Comparison of ENCODE assay signal across 8 cellular contexts in genomic region chr3:11637901-11638668, GRCh38. TPM values are rescaled to one million over a fixed set of nuclear protein-coding genes. Genes with fewer than 3 reads are reported as not detected.
DNase-seq lines count a peak whose midpoint lies in the region; ATAC-seq and TF ChIP-seq lines count a peak whose summit lies in the region.

No MANE protein-coding gene starts in this region.

- H3K4me1 Mint-ChIP-seq in HFFc6 (ENCODE audit: low read depth), result peaks cover 86% of the 10 kb centered on the region
- H3K4me1 Mint-ChIP-seq in activated T-helper 1 cell treated with anti-CD3 and anti-CD28 coated beads, Interleukin-12 subunit alpha, Interleukin-12 subunit beta, Interleukin-2, Interleukin-4 antibody, amounts not matched to agents 30 ng/mL and 10 ng/mL and 1 ng/mL, durations not matched to agents 14 hours and 24 hours and 36 hours (ENCODE audit: low read depth), result peaks cover 69% of the 10 kb centered on the region

- no peaks in the 10 kb centered on the region for H3K27me3 ChIP-seq in right cardiac atrium (ENCODE audit: control insufficient read depth, insufficient read depth)

- H3K27ac ChIP-seq in right cardiac atrium (ENCODE audit: low read length) (peak overlapping the region; percentile 93), skin epidermis (peak overlapping the region in 20 of 21 experiments; percentile 17 to 96 (median 68))

- H3K27ac Mint-ChIP-seq in HFFc6, result peak overlapping the region; percentile 100
- no peak overlapping the region for H3K27ac Mint-ChIP-seq in activated T-helper 1 cell treated with anti-CD3 and anti-CD28 coated beads, Interleukin-12 subunit alpha, Interleukin-12 subunit beta, Interleukin-2, Interleukin-4 antibody, amounts not matched to agents 30 ng/mL and 10 ng/mL and 1 ng/mL, durations not matched to agents 14 hours and 24 hours and 36 hours

- no peak for ATAC-seq in right cardiac atrium
- no peak for ATAC-seq in HG02610 (IDR thresholded peaks at IDR 0.05; ENCODE audit: unreplicated experiment)

- H3K4me1 ChIP-seq in right cardiac atrium (ENCODE audit: control insufficient read depth, insufficient read depth, low read length), result peaks cover 35% of the 10 kb centered on the region

- H3K9me3 Mint-ChIP-seq in HFFc6, result no peaks in the 10 kb centered on the region
- H3K9me3 Mint-ChIP-seq in activated T-helper 1 cell treated with anti-CD3 and anti-CD28 coated beads, Interleukin-12 subunit alpha, Interleukin-12 subunit beta, Interleukin-2, Interleukin-4 antibody, amounts not matched to agents 30 ng/mL and 10 ng/mL and 1 ng/mL, durations not matched to agents 14 hours and 24 hours and 36 hours, result no peaks in the 10 kb centered on the region

- H3K4me3 Mint-ChIP-seq in HFFc6, result peak overlapping the region; percentile 100
- H3K4me3 Mint-ChIP-seq in activated T-helper 1 cell treated with anti-CD3 and anti-CD28 coated beads, Interleukin-12 subunit alpha, Interleukin-12 subunit beta, Interleukin-2, Interleukin-4 antibody, amounts not matched to agents 30 ng/mL and 10 ng/mL and 1 ng/mL, durations not matched to agents 14 hours and 24 hours and 36 hours, result peak overlapping the region; percentile 12

- H3K4me3 ChIP-seq in right cardiac atrium (ENCODE audit: low read length) (peak overlapping the region; percentile 36), skin epidermis (peak overlapping the region in 3 of 7 experiments; percentile 2 to 9 (median 8))

- H3K9me3 ChIP-seq in right cardiac atrium (ENCODE audit: control insufficient read depth, low read length), result no peaks in the 10 kb centered on the region

- intact Hi-C loops in activated T-helper 1 cell treated with anti-CD3 and anti-CD28 coated beads, Interleukin-12 subunit alpha, Interleukin-12 subunit beta, Interleukin-2, Interleukin-4 antibody, amounts not matched to agents 30 ng/mL and 10 ng/mL and 1 ng/mL, durations not matched to agents 14 hours and 24 hours and 36 hours (cut with micrococcal nuclease), result no loop called here
- intact Hi-C loops in right cardiac atrium (cut with DNase I), result loop anchor here in 1 of 4 donors (10.0 kb wide), 1 partner anchor 53 kb away; no protein-coding TSS in a partner anchor

- no peak for TF ChIP-seq CTCF in HFFc6 (IDR thresholded peaks at IDR 0.05)

- DNase-seq in HFFc6 (peak; percentile 86), right cardiac atrium (no peak), germinal center (ENCODE audit: low spot score) (no peak), HUDEP-2 (lab: John Stamatoyannopoulos, UW; ENCODE audit: unreplicated experiment in 76 of 76) (no peak)
- DNase-seq in activated T-helper 1 cell treated with anti-CD3 and anti-CD28 coated beads, Interleukin-12 subunit alpha, Interleukin-12 subunit beta, Interleukin-2, Interleukin-4 antibody, amounts not matched to agents 30 ng/mL and 10 ng/mL and 1 ng/mL, durations not matched to agents 14 hours and 24 hours and 36 hours (ENCODE audit: low spot score), result no peak
- DNase-seq in stimulated activated CD4-positive, alpha-beta T cell treated with anti-CD3 and anti-CD28 coated beads, Interleukin-15, amount 100 ng/mL, for 24 hours, result no peak

- H3K27me3 Mint-ChIP-seq in HFFc6 (ENCODE audit: insufficient read depth), result peaks cover 10% of the 10 kb centered on the region
- H3K27me3 Mint-ChIP-seq in activated T-helper 1 cell treated with anti-CD3 and anti-CD28 coated beads, Interleukin-12 subunit alpha, Interleukin-12 subunit beta, Interleukin-2, Interleukin-4 antibody, amounts not matched to agents 30 ng/mL and 10 ng/mL and 1 ng/mL, durations not matched to agents 14 hours and 24 hours and 36 hours (ENCODE audit: insufficient read depth), result peaks cover 2% of the 10 kb centered on the region

- peaks cover 42% of the 10 kb centered on the region for H3K36me3 Mint-ChIP-seq in HFFc6 (ENCODE audit: low read depth)
- peaks cover 32% of the 10 kb centered on the region for H3K36me3 Mint-ChIP-seq in activated T-helper 1 cell treated with anti-CD3 and anti-CD28 coated beads, Interleukin-12 subunit alpha, Interleukin-12 subunit beta, Interleukin-2, Interleukin-4 antibody, amounts not matched to agents 30 ng/mL and 10 ng/mL and 1 ng/mL, durations not matched to agents 14 hours and 24 hours and 36 hours (ENCODE audit: low read depth)

- 14% methylated on average over 13 of the region's 13 CpGs for WGBS in right cardiac atrium

RNA-seq across cellular contexts. Expression of gene VGLL4, which starts 5.6 kb away (rescaled TPM):
- total RNA-seq in HFFc6 (2021; fragmentation: NEBNext Ultra II Directional; extraction: Animal tissue kit (Norgen Biotek cat#: 25700)), result 10 to 100 TPM; 31.6 to 42.2 (median 33.8) TPM
- total RNA-seq in activated T-helper 1 cell treated with anti-CD3 and anti-CD28 coated beads, Interleukin-12 subunit alpha, Interleukin-12 subunit beta, Interleukin-2, Interleukin-4 antibody, amounts not matched to agents 30 ng/mL and 10 ng/mL and 1 ng/mL, durations not matched to agents 14 hours and 24 hours and 36 hours, result 46.0 and 48.7 TPM in 2 replicates
- total RNA-seq in right cardiac atrium, result 10 to 100 TPM; 51.8 to 66.9 (median 59.1) TPM
- polyA plus RNA-seq in right cardiac atrium, result 40.9 TPM
